Comparison of ENCODE assay signal across 1 cellular context in the genomic region with DNA sequence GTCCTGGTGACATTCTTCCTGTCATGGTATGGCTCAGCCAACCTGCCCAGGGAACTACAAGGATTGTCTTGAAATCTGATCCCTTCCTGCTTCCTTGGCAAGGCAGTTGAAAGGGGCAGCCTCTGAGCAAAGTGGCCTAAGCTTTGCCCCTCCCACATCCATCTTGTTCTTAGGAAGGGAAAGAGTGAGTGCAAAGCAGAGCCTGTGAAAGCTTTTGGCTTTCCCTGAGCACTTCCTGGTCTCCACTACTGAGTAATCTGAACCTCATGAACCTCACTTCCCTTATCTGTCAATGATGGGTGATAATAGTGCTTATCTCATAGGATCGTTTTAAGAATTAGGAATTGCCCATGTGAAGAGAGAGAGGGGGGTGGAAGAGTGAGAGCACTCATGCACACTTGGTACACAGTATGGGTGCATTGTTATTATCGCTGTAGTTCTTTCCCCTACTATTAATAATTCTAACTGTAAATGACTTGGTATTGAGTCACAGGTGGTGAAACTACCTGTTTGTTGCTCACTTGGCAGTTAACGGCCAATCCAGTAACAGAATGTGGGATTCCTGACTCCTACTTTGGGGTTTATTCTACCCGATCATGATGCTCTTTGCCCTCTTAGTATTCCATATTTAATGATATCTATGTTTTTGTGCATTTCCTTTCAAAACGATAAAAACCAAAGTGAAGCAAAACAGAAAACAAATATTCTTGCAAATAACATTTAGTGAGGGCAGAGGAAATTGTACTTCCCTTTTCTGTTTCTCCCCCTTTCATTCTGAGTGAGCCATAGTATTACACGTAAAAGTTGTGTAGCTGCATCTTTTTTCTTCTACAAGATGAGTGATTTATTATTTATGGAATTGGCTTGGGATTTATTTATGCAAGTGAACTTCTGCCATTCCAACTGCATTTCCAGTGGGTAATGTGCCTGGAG.
TF ChIP-seq lines count a peak whose summit lies in the region.

No MANE protein-coding gene starts in this region.

TF ChIP-seq in H1, 55 proteins besides CTCF, POLR2A, EP300 and RAD21 (continued from another document):
- TF ChIP-seq CTBP2 (IDR thresholded peaks at IDR 0.05; ENCODE audit: borderline replicate concordance, insufficient read depth, insufficient read length, low read length) (no peak), SP4 (IDR thresholded peaks at IDR 0.05; ENCODE audit: low read length) (no peak), SIRT6 (IDR thresholded peaks at IDR 0.05; ENCODE audit: low read length) (no peak), YY1 (IDR thresholded peaks at IDR 0.05; ENCODE audit: low read depth, low read length) (no peak), ZNF274 (IDR thresholded peaks at IDR 0.05; ENCODE audit: borderline replicate concordance, extremely low read depth, low read length) (no peak), SP1 (IDR thresholded peaks at IDR 0.05; ENCODE audit: low read depth, low read length) (no peak), RNF2 (IDR thresholded peaks at IDR 0.05; ENCODE audit: borderline replicate concordance, low read depth, low read length, missing control alignments, poor library complexity, severe bottlenecking) (no peak), BCL11A (IDR thresholded peaks at IDR 0.05; ENCODE audit: low read depth in 2 of 2, low read length in 2 of 2) (no peak), BRCA1 (IDR thresholded peaks at IDR 0.05; ENCODE audit: low read depth, low read length) (no peak)
